8 cellular contexts compared by ENCODE assay signal in genomic region chr3:102180291-102180931, GRCh38.
A peak's percentile ranks its signal among the peaks of the same experiment; 100 is the strongest.
DNase-seq lines count a peak whose midpoint lies in the region; ATAC-seq and TF ChIP-seq lines count a peak whose summit lies in the region.

No MANE protein-coding gene starts in this region.

- ATAC-seq in GM19043 (IDR thresholded peaks at IDR 0.05; ENCODE audit: low read depth, unreplicated experiment) = peak; percentile 40
- peak; percentile 53 to 68 for ATAC-seq in gastrocnemius medialis
- no peak for ATAC-seq in GM19467 (IDR thresholded peaks at IDR 0.05; ENCODE audit: unreplicated experiment)
- no peak for ATAC-seq in HG03457 (IDR thresholded peaks at IDR 0.05; ENCODE audit: unreplicated experiment)

- H3K27me3 ChIP-seq in esophagus muscularis mucosa = no peaks in the 10 kb centered on the region
- no peaks in the 10 kb centered on the region for H3K27me3 ChIP-seq in gastrocnemius medialis

- H3K27ac ChIP-seq in esophagus muscularis mucosa (replicated peaks in 1 of 4) (peak overlapping the region; percentile 56 to 77 (median 68)), gastrocnemius medialis (peak overlapping the region; percentile 38 to 61 (median 60))

- TF ChIP-seq EP300 in esophagus muscularis mucosa (IDR thresholded peaks at IDR 0.05) = no peak

- in situ Hi-C loops in gastrocnemius medialis (cut with MboI; ENCODE audit: low sequenced_read_pairs in 4 of 4) = no loop called here

- 53% methylated on average over 7 of the region's 7 CpGs for WGBS in esophagus muscularis mucosa

- TF ChIP-seq CTCF in esophagus muscularis mucosa (IDR thresholded peaks at IDR 0.05) (no peak), gastrocnemius medialis (IDR thresholded peaks at IDR 0.05 in 4 of 5, conservative IDR thresholded peaks at IDR 0.05 in 1 of 5) (no peak)

- H3K36me3 ChIP-seq in esophagus muscularis mucosa (no peaks in the 10 kb centered on the region), gastrocnemius medialis (no peaks in the 10 kb centered on the region)

- H3K9me3 ChIP-seq in esophagus muscularis mucosa (no peaks in the 10 kb centered on the region), gastrocnemius medialis (no peaks in the 10 kb centered on the region)

- intact Hi-C loops in esophagus muscularis mucosa (cut with DNase I) = no loop called here
- intact Hi-C loops in gastrocnemius medialis (cut with DNase I; ENCODE audit: low total_unique reads) = no loop called here

- no peak for DNase-seq in Jurkat, Clone E6-1 (ENCODE audit: low read depth, low spot score)
- no peak for DNase-seq in esophagus muscularis mucosa (ENCODE audit: extremely low spot score)
- DNase-seq in gastrocnemius medialis = no peak
- DNase-seq in globus pallidus (ENCODE audit: low spot score) = no peak
- DNase-seq in activated CD4-positive, CD25-positive, alpha-beta regulatory T cell (lab: John Stamatoyannopoulos, UW) = no peak

- TF ChIP-seq POLR2A in esophagus muscularis mucosa (IDR thresholded peaks at IDR 0.05; ENCODE audit: low read depth) (no peak), gastrocnemius medialis (IDR thresholded peaks at IDR 0.05) (no peak)

- peak overlapping the region; percentile 5 for H3K4me3 ChIP-seq in Jurkat, Clone E6-1 (ENCODE audit: low read length)
- no peak overlapping the region for H3K4me3 ChIP-seq in esophagus muscularis mucosa
- no peak overlapping the region for H3K4me3 ChIP-seq in gastrocnemius medialis

- H3K4me1 ChIP-seq in esophagus muscularis mucosa (peaks cover 32 to 49% (median 45%) of the 10 kb centered on the region in 4 donors), gastrocnemius medialis (peaks cover 17 to 31% of the 10 kb centered on the region in 2 donors)

Comparison
In these comparisons a context has a peak if more than half of its experiments do, and no peak if none do; other contexts are left out.
1. ATAC-seq: peak in GM19043 (single experiment) and gastrocnemius medialis (2 of 2); none in GM19467 (single experiment) and HG03457 (single experiment).